In the genomic region with DNA sequence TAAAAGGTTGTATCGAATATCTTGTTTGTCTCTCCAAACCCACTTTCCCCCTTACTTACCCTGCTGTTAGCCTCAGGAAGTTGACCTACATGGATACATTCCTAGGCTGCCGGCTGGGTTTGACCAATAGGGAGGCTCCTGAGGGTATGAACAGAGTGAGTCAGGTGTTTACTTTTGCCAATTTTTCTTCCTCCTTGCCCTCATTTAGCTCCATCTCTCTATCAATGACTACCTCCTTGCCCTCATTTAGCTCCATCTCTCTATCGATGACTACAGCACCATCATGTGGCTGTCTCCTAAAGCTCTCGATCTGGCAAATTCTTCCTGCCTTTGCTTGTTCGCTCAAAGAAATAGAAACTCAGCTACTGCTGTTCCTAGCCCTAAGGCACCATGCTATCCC, we compare ENCODE assay signal across 19 cellular contexts.
DNase-seq lines count a peak whose midpoint lies in the region; TF ChIP-seq lines count a peak whose summit lies in the region.
"Had no signal": no experiment of that assay in that cellular context is flagged by ENCODE, and none has a peak within 500 bp of the region (broad histone marks: within the 10 kb centered on the region; RNA-seq: fewer than 3 reads in every experiment).

No MANE protein-coding gene starts in this region.

- H3K27me3 Mint-ChIP-seq in endodermal cell (ENCODE audit: insufficient read depth): no peaks in the 10 kb centered on the region
- H3K27me3 Mint-ChIP-seq: activated naive CD4-positive, alpha-beta T cell treated with anti-CD3 and anti-CD28 coated beads, Interleukin-2, amount 50 U/mL, for 24 hours; stimulated activated naive CD8-positive, alpha-beta T cell treated with anti-CD3 and anti-CD28 coated beads, Interleukin-15, amount 100 ng/mL, for 72 hours; T-helper 17 cell had no signal

- H3K4me1 ChIP-seq in breast epithelium: no peaks in the 10 kb centered on the region
- H3K4me1 ChIP-seq in endodermal cell (ENCODE audit: control insufficient read depth, insufficient read depth, low read length): no peaks in the 10 kb centered on the region
- H3K4me1 ChIP-seq in suprapubic skin: no peaks in the 10 kb centered on the region
- H3K4me1 ChIP-seq: HAP-1, heart right ventricle, right atrium auricular region had no signal

- peaks cover 46% of the 10 kb centered on the region for H3K9me3 Mint-ChIP-seq in endodermal cell
- H3K9me3 Mint-ChIP-seq: activated naive CD4-positive, alpha-beta T cell treated with anti-CD3 and anti-CD28 coated beads, Interleukin-2, amount 50 U/mL, for 24 hours had no signal

- in situ Hi-C loops in T47D (cut with HindIII; ENCODE audit: low pct_unique_long_range_greater_than_20kb, low sequenced_read_pairs): no loop called here

- H3K36me3 ChIP-seq in breast epithelium (no peaks in the 10 kb centered on the region), endodermal cell (ENCODE audit: control insufficient read depth, insufficient read depth, low read length) (peaks cover 48% of the 10 kb centered on the region), suprapubic skin (no peaks in the 10 kb centered on the region)
- H3K36me3 ChIP-seq: HAP-1, heart right ventricle, right atrium auricular region had no signal

- H3K27me3 ChIP-seq in breast epithelium: no peaks in the 10 kb centered on the region
- no peaks in the 10 kb centered on the region for H3K27me3 ChIP-seq in endodermal cell (ENCODE audit: control insufficient read depth, insufficient read depth, low read length, poor library complexity, severe bottlenecking)
- no peaks in the 10 kb centered on the region for H3K27me3 ChIP-seq in suprapubic skin
- H3K27me3 ChIP-seq: heart right ventricle, right atrium auricular region had no signal

- 82 to 85% methylated on average over 4 to 5 of the region's 5 CpGs for WGBS in endodermal cell (ENCODE audit: insufficient coverage in 1 of 2, insufficient read length in 1 of 2), 2 experiments
- WGBS in suprapubic skin: 83% methylated on average over 5 of the region's 5 CpGs

- peak; percentile 12 to 94 for DNase-seq in T47D (ENCODE audit: low read depth in 1 of 2, low spot score in 1 of 2)
- no peak for DNase-seq in breast epithelium (ENCODE audit: low spot score in 2 of 2)
- DNase-seq in NCI-H226: peak; percentile 70
- DNase-seq in endodermal cell: no peak
- no peak for DNase-seq in SHP77 (lab: John Stamatoyannopoulos, UW)
- no peak for DNase-seq in suprapubic skin (ENCODE audit: low spot score in 2 of 2)
- DNase-seq in posterior vena cava (ENCODE audit: low spot score): no peak
- DNase-seq in posterior cingulate gyrus: no peak
- DNase-seq: CD4-positive, alpha-beta T cell; GF-D8; heart right ventricle; kidney; NK-92 treated with Interleukin-12 subunit alpha and Interleukin-12 subunit beta, amount 100 ng/mL, for 24 hours; Right ventricle myocardium superior; stimulated activated naive CD8-positive, alpha-beta T cell treated with anti-CD3 and anti-CD28 coated beads, Interleukin-15, amount 100 ng/mL, for 72 hours; T-helper 17 cell had no signal

- H3K4me3 ChIP-seq in breast epithelium (no peak overlapping the region), endodermal cell (ENCODE audit: low read length) (no peak overlapping the region), suprapubic skin (no peak overlapping the region)
- H3K4me3 ChIP-seq: HAP-1, heart right ventricle, right atrium auricular region had no signal

- H3K27ac ChIP-seq in breast epithelium (no peak overlapping the region), endodermal cell (ENCODE audit: low read depth, low read length) (no peak overlapping the region), suprapubic skin (no peak overlapping the region)
- H3K27ac ChIP-seq: heart right ventricle, right atrium auricular region had no signal

- H3K27ac Mint-ChIP-seq in endodermal cell: no peak overlapping the region
- H3K27ac Mint-ChIP-seq: activated naive CD4-positive, alpha-beta T cell treated with anti-CD3 and anti-CD28 coated beads, Interleukin-2, amount 50 U/mL, for 24 hours; CD4-positive, alpha-beta T cell; T-helper 17 cell had no signal

- no peak overlapping the region for H3K9ac ChIP-seq in endodermal cell (ENCODE audit: extremely low read depth, low read length, poor library complexity, severe bottlenecking)

- H3K4me3 Mint-ChIP-seq in endodermal cell: no peak overlapping the region
- H3K4me3 Mint-ChIP-seq: activated naive CD4-positive, alpha-beta T cell treated with anti-CD3 and anti-CD28 coated beads, Interleukin-2, amount 50 U/mL, for 24 hours; CD4-positive, alpha-beta T cell; stimulated activated naive CD8-positive, alpha-beta T cell treated with anti-CD3 and anti-CD28 coated beads, Interleukin-15, amount 100 ng/mL, for 72 hours; T-helper 17 cell had no signal

- peaks cover 71% of the 10 kb centered on the region for H3K36me3 Mint-ChIP-seq in endodermal cell (ENCODE audit: low read depth)
- H3K36me3 Mint-ChIP-seq: activated naive CD4-positive, alpha-beta T cell treated with anti-CD3 and anti-CD28 coated beads, Interleukin-2, amount 50 U/mL, for 24 hours had no signal

- H3K9me3 ChIP-seq in breast epithelium (peaks cover 0 to 14% of the 10 kb centered on the region in 2 donors), endodermal cell (ENCODE audit: control insufficient read depth, low read length) (peaks cover 47% of the 10 kb centered on the region), suprapubic skin (no peaks in the 10 kb centered on the region)
- H3K9me3 ChIP-seq: HAP-1, right atrium auricular region had no signal

- intact Hi-C loops in breast epithelium (cut with DNase I; ENCODE audit: low total_unique reads) (no loop called here), posterior vena cava (cut with DNase I) (no loop called here), posterior cingulate gyrus (cut with DNase I) (no loop called here)

- no peak for TF ChIP-seq EP300 in suprapubic skin (IDR thresholded peaks at IDR 0.05)

- H3K4me1 Mint-ChIP-seq in endodermal cell: peaks cover 6% of the 10 kb centered on the region
- H3K4me1 Mint-ChIP-seq: activated naive CD4-positive, alpha-beta T cell treated with anti-CD3 and anti-CD28 coated beads, Interleukin-2, amount 50 U/mL, for 24 hours; stimulated activated naive CD8-positive, alpha-beta T cell treated with anti-CD3 and anti-CD28 coated beads, Interleukin-15, amount 100 ng/mL, for 72 hours; T-helper 17 cell had no signal

- no peak for TF ChIP-seq CTCF in breast epithelium (IDR thresholded peaks at IDR 0.05)
- TF ChIP-seq CTCF in endodermal cell (conservative IDR thresholded peaks at IDR 0.05): peak; percentile 37
- no peak for TF ChIP-seq CTCF in suprapubic skin (IDR thresholded peaks at IDR 0.05)

- TF ChIP-seq POLR2A in breast epithelium (IDR thresholded peaks at IDR 0.05) (no peak), suprapubic skin (IDR thresholded peaks at IDR 0.05) (no peak)

Comparison
In these comparisons a context has a peak if more than half of its experiments do, and no peak if none do; other contexts are left out.
1. DNase-seq: peak in T47D (2 of 2) and NCI-H226 (single experiment); none in breast epithelium (0 of 2), endodermal cell (single experiment), SHP77 (0 of 2), suprapubic skin (0 of 2), posterior vena cava (single experiment) and posterior cingulate gyrus (0 of 10).